In genomic region chr17:7403043-7403901, GRCh38 we compare ENCODE assay signal across 8 cellular contexts. TPM values are rescaled to one million over a fixed set of nuclear protein-coding genes. Genes with fewer than 3 reads are reported as not detected.
DNase-seq lines count a peak whose midpoint lies in the region; ATAC-seq and TF ChIP-seq lines count a peak whose summit lies in the region.

No MANE protein-coding gene starts in this region.

- H3K4me2 ChIP-seq in GM23248 (ENCODE audit: unreplicated experiment) = peak overlapping the region; percentile 67

- peak; percentile 67 to 69 for ATAC-seq in lower lobe of right lung

- H3K79me2 ChIP-seq in ACC112 (ENCODE audit: control insufficient read depth, insufficient read depth, low read length, unreplicated experiment) (peaks cover 26% of the 10 kb centered on the region), GM23248 (ENCODE audit: insufficient read depth) (peaks cover 14% of the 10 kb centered on the region)

- H3F3A ChIP-seq in GM23248 (ENCODE audit: insufficient read depth) = 0 out of 2 replicates have a peak, but pooled peaks cover 4% of the 10 kb centered on the region

- H3K36me3 ChIP-seq in ACC112 (ENCODE audit: insufficient read depth, low read length) = no peaks in the 10 kb centered on the region
- no peaks in the 10 kb centered on the region for H3K36me3 ChIP-seq in GM23248 (ENCODE audit: low read depth)
- no peaks in the 10 kb centered on the region for H3K36me3 ChIP-seq in SJSA1
- no peaks in the 10 kb centered on the region for H3K36me3 ChIP-seq in colonic mucosa
- no peaks in the 10 kb centered on the region for H3K36me3 ChIP-seq in lower lobe of right lung
- H3K36me3 ChIP-seq in testis (ENCODE audit: low read depth, missing control alignments) = no peaks in the 10 kb centered on the region

- H3K9ac ChIP-seq in GM23248 (peak overlapping the region; percentile 72), colonic mucosa (ENCODE audit: low read depth in 2 of 2, low read length in 2 of 2) (peak overlapping the region; percentile 79 to 87)

- intact Hi-C loops in colonic mucosa (cut with DNase I) = no loop called here
- intact Hi-C loops in lower lobe of right lung (cut with DNase I) = no loop called here
- intact Hi-C loops in testis (cut with DNase I; ENCODE audit: low total_unique reads) = no loop called here

- DNase-seq in GM23248 (no peak), SJSA1 (ENCODE audit: low read depth in 1 of 2, low spot score in 2 of 2) (no peak), colonic mucosa (peak; percentile 80), lower lobe of right lung (no peak), testis (peak; percentile 59), GM10266 (ENCODE audit: extremely low spot score) (no peak), DMS114 treated with DMSO at 0.1 percent for 48 hours (lab: John Stamatoyannopoulos, UW; ENCODE audit: unreplicated experiment) (no peak)

- H3K4me3 ChIP-seq in ACC112 (ENCODE audit: low read depth, low read length) (peak overlapping the region; percentile 89), GM23248 (peak overlapping the region; percentile 79), SJSA1 (peak overlapping the region; percentile 59), colonic mucosa (peak overlapping the region; percentile 44), lower lobe of right lung (peak overlapping the region; percentile 77), testis (peak overlapping the region; percentile 65 to 72)

- TF ChIP-seq CTCF in colonic mucosa (IDR thresholded peaks at IDR 0.05) = no peak
- no peak for TF ChIP-seq CTCF in lower lobe of right lung (IDR thresholded peaks at IDR 0.05)
- TF ChIP-seq CTCF in testis (IDR thresholded peaks at IDR 0.05) = no peak
- TF ChIP-seq CTCF in GM10266 (IDR thresholded peaks at IDR 0.05; ENCODE audit: control insufficient read depth, insufficient read depth, low read depth, missing control alignments) = no peak

- H3K27me3 ChIP-seq in ACC112 (ENCODE audit: insufficient read depth, low read length) = no peaks in the 10 kb centered on the region
- no peaks in the 10 kb centered on the region for H3K27me3 ChIP-seq in GM23248 (replicated peaks; ENCODE audit: insufficient read depth)
- no peaks in the 10 kb centered on the region for H3K27me3 ChIP-seq in SJSA1 (replicated peaks)
- peaks cover 8% of the 10 kb centered on the region for H3K27me3 ChIP-seq in colonic mucosa
- H3K27me3 ChIP-seq in lower lobe of right lung (ENCODE audit: low read depth) = no peaks in the 10 kb centered on the region
- no peaks in the 10 kb centered on the region for H3K27me3 ChIP-seq in testis

- H3K4me1 ChIP-seq in ACC112 (ENCODE audit: control insufficient read depth, insufficient read depth, low read length, unreplicated experiment) (peaks cover 9% of the 10 kb centered on the region), GM23248 (ENCODE audit: insufficient read depth) (peaks cover 6% of the 10 kb centered on the region), SJSA1 (replicated peaks) (peaks cover 22% of the 10 kb centered on the region), colonic mucosa (peaks cover 5% of the 10 kb centered on the region), lower lobe of right lung (peaks cover 20% of the 10 kb centered on the region), testis (peaks cover 17% of the 10 kb centered on the region)

- no peaks in the 10 kb centered on the region for H4K20me1 ChIP-seq in GM23248 (ENCODE audit: insufficient read depth)

- WGBS in GM23248 (ENCODE audit: low coverage in 1 of 2, low lambda C conversion rate in 2 of 2, missing lambda C conversion rate in 2 of 2), 2 experiments = 8 to 9% methylated on average over 22 to 25 of the region's 25 CpGs
- 4 to 8% methylated on average over 16 to 25 of the region's 25 CpGs for WGBS in testis, 2 donors

- no peak for TF ChIP-seq POLR2A in testis (IDR thresholded peaks at IDR 0.05)

- H3K27ac ChIP-seq in ACC112 (ENCODE audit: low read depth, low read length) (peak overlapping the region; percentile 17), GM23248 (peak overlapping the region; percentile 60), SJSA1 (peak overlapping the region; percentile 17; the same call in 1 of the 2 replicates), colonic mucosa (peak overlapping the region; percentile 83), lower lobe of right lung (peak overlapping the region; percentile 85), testis (peak overlapping the region; percentile 61 to 93)

- H3K9me2 ChIP-seq in GM23248 (ENCODE audit: insufficient read depth) = no peaks in the 10 kb centered on the region

- H2AFZ ChIP-seq in ACC112 (ENCODE audit: low read length, unreplicated experiment) = peak overlapping the region; percentile 77
- peak overlapping the region; percentile 78 for H2AFZ ChIP-seq in GM23248

- H3K9me3 ChIP-seq in GM23248 (ENCODE audit: low read depth) = no peaks in the 10 kb centered on the region
- no peaks in the 10 kb centered on the region for H3K9me3 ChIP-seq in SJSA1 (replicated peaks)
- no peaks in the 10 kb centered on the region for H3K9me3 ChIP-seq in colonic mucosa
- H3K9me3 ChIP-seq in lower lobe of right lung = no peaks in the 10 kb centered on the region
- no peaks in the 10 kb centered on the region for H3K9me3 ChIP-seq in testis

- in situ Hi-C loops in GM23248 (cut with MboI) = no loop called here

RNA-seq across cellular contexts. Expression of gene TMEM256, which starts 0.6 kb away (rescaled TPM):
- 18.0 and 59.3 TPM in 2 replicates for total RNA-seq in GM23248 (2014; rRNA removed; shearing (Covaris generic))
- polyA plus RNA-seq in GM23248 (2016; fragmentation: Nextera tagmentation; extraction: Ambion mirVana) (40.1 and 44.2 TPM in 2 replicates), testis (ENCODE audit: insufficient read depth, low read depth, low replicate concordance) (27.3 TPM)
- 24.7 and 28.8 TPM in 2 replicates for total RNA-seq in SJSA1 (2014; rRNA removed; shearing (Covaris generic))
- total RNA-seq in colonic mucosa (100 to 1,000 TPM in 1 of 2 donors, 10 to 100 TPM in 1; 88.2 to 101 TPM), lower lobe of right lung (51.2 TPM), testis (10 to 100 TPM; 18.7 to 33.3 TPM)

RNA-seq across cellular contexts. Expression of gene NLGN2, which starts 4.4 kb away (rescaled TPM):
- 8.0 and 9.5 TPM in 2 replicates for total RNA-seq in GM23248 (2014; rRNA removed; shearing (Covaris generic))
- polyA plus RNA-seq in GM23248 (2016; fragmentation: Nextera tagmentation; extraction: Ambion mirVana) (3.3 and 3.5 TPM in 2 replicates), testis (ENCODE audit: insufficient read depth, low read depth, low replicate concordance) (8.4 TPM)
- 2.2 and 3.9 TPM in 2 replicates for total RNA-seq in SJSA1 (2014; rRNA removed; shearing (Covaris generic))
- total RNA-seq in colonic mucosa (1 to 10 TPM; 2.5 to 5.0 TPM), lower lobe of right lung (9.5 TPM), testis (10 to 100 TPM in 1 of 2 donors, 1 to 10 TPM in 1; 9.9 to 10.7 TPM)

RNA-seq across cellular contexts. Expression of gene PLSCR3, which starts 8.9 kb away (rescaled TPM):
- 72.8 and 73.9 TPM in 2 replicates for total RNA-seq in GM23248 (2014; rRNA removed; shearing (Covaris generic))
- 136 and 153 TPM in 2 replicates for polyA plus RNA-seq in GM23248 (2016; fragmentation: Nextera tagmentation; extraction: Ambion mirVana)
- 13.3 and 14.2 TPM in 2 replicates for total RNA-seq in SJSA1 (2014; rRNA removed; shearing (Covaris generic))
- 10 to 100 TPM; 11.0 to 12.0 TPM for total RNA-seq in colonic mucosa
- total RNA-seq in lower lobe of right lung = 27.1 TPM
- 10 to 100 TPM; 13.6 to 19.4 TPM for total RNA-seq in testis
- 14.2 TPM for polyA plus RNA-seq in testis (ENCODE audit: insufficient read depth, low read depth, low replicate concordance)

RNA-seq across cellular contexts. Expression of gene SPEM1, which starts 16.9 kb away (rescaled TPM):
- not detected in 2 replicates for total RNA-seq in GM23248 (2014; rRNA removed; shearing (Covaris generic))
- polyA plus RNA-seq in GM23248 (2016; fragmentation: Nextera tagmentation; extraction: Ambion mirVana) (not detected in 2 replicates), testis (ENCODE audit: insufficient read depth, low read depth, low replicate concordance) (67.7 TPM)
- total RNA-seq in SJSA1 (2014; rRNA removed; shearing (Covaris generic)) = not detected in 2 replicates
- total RNA-seq in colonic mucosa (not detected), lower lobe of right lung (not detected), testis (10 to 100 TPM in 1 of 2 donors, 1 to 10 TPM in 1; 8.5 to 18.7 TPM)

RNA-seq across cellular contexts. Expression of gene SPEM2, which starts 22.1 kb away (rescaled TPM):
- total RNA-seq in GM23248 (2014; rRNA removed; shearing (Covaris generic)) = not detected in 2 replicates
- polyA plus RNA-seq in GM23248 (2016; fragmentation: Nextera tagmentation; extraction: Ambion mirVana) (not detected in 2 replicates), testis (ENCODE audit: insufficient read depth, low read depth, low replicate concordance) (111 TPM)
- total RNA-seq in SJSA1 (2014; rRNA removed; shearing (Covaris generic)) = not detected in 2 replicates
- total RNA-seq in colonic mucosa (not detected), lower lobe of right lung (not detected), testis (100 to 1,000 TPM in 1 of 2 donors, 10 to 100 TPM in 1; 41.4 to 202 TPM)

Comparison
In these comparisons a context has a peak if more than half of its experiments do, and no peak if none do; other contexts are left out.
1. H3K27ac ChIP-seq: peak in every context shown above with its lines; median percentile 85 in lower lobe of right lung; 83 in colonic mucosa; 77 in testis; 60 in GM23248; 17 in ACC112; 17 in SJSA1.
2. DNase-seq: peak in colonic mucosa (single experiment) and testis (single experiment); none in GM23248 (single experiment), SJSA1 (0 of 2), lower lobe of right lung (single experiment), GM10266 (single experiment) and DMS114 treated with DMSO at 0.1 percent for 48 hours (single experiment).
3. Peak in every context shown above with its lines, with median percentiles within 50 percentile points of each other: H3K4me3 ChIP-seq.